ENCODE assay signal across 10 cellular contexts in the genomic region with DNA sequence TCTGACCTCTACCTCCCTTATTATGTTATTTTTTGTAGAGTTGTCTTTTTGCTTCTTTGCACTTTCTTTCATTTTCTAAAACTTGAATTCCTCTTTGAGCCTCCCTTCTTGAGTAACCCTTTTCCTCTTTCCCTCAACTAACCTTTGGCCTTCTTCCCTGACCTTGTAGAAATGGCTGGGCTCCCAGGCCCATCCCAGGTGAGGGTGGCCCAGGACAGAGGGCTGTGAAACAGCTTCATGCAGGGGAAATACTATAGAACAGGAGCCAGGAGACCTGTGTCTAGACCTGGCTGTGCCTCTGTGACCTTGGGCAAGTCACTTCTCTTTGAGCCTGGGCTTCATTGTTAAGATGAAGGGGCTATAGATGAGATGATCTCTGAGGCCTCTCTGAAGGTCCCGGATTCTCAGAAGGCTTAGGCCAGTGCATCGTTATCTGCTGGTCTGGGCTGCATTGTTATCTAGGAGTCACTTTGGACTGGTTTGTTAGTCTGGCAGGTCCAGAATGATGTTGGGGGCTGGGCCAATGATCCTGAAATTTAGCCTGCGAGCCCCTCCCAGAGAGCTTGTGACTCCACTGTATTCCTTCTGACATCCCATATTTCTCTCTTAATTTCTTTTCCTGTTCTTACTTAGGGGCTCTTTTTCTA. TPM values are rescaled to one million over a fixed set of nuclear protein-coding genes. Genes with fewer than 3 reads are reported as not detected.
DNase-seq lines count a peak whose midpoint lies in the region; ATAC-seq, FAIRE-seq and TF ChIP-seq lines count a peak whose summit lies in the region.
"Had no signal": no experiment of that assay in that cellular context is flagged by ENCODE, and none has a peak within 500 bp of the region (broad histone marks: within the 10 kb centered on the region; RNA-seq: fewer than 3 reads in every experiment).

No MANE protein-coding gene starts in this region.

- no peak for TF ChIP-seq POLR2A in H54 (IDR thresholded peaks at IDR 0.05; ENCODE audit: low read depth, low read length)

- H3K4me3 ChIP-seq in CD4-positive, alpha-beta memory T cell (ENCODE audit: low read length in 2 of 2): no peak overlapping the region
- H3K4me3 ChIP-seq in SJSA1 (peak overlapping the region; percentile 64), esophagus (ENCODE audit: low read depth in 1 of 2, low read length in 2 of 2) (peak overlapping the region in 1 of 2 donors; percentile 97), parathyroid adenoma (ENCODE audit: low read depth, low read length) (peak overlapping the region; percentile 83)

- no peak for ATAC-seq in GM19455 (IDR thresholded peaks at IDR 0.05; ENCODE audit: unreplicated experiment)

- peaks cover under 1 to 18% of the 10 kb centered on the region in 2 donors for H3K36me3 Mint-ChIP-seq in CD4-positive, alpha-beta memory T cell

- peak overlapping the region; percentile 71 to 93 (median 88) for H3K4me3 Mint-ChIP-seq in CD4-positive, alpha-beta memory T cell

- H3K36me3 ChIP-seq in CD4-positive, alpha-beta memory T cell (ENCODE audit: insufficient read depth, low read length): peaks cover 6% of the 10 kb centered on the region
- H3K36me3 ChIP-seq in SJSA1 (peaks cover 52% of the 10 kb centered on the region), esophagus (ENCODE audit: control insufficient read depth in 2 of 2, insufficient read depth in 2 of 2, low read length in 1 of 2) (peaks cover 0 to 6% of the 10 kb centered on the region in 2 donors), parathyroid adenoma (ENCODE audit: control insufficient read depth, insufficient read depth, low read length) (no peaks in the 10 kb centered on the region)

- CTCF ChIA-PET in CD4-positive, alpha-beta memory T cell (lab: Charles Lee; ENCODE audit: partially characterized antibody): interaction anchor here (0.7 to 1.8 kb wide), 6 partner anchors 8 to 181 kb away, joined by 3 to 11 read pairs (median 6); partner anchors contain the start of genes C12orf57, RNU7-1 and SPSB2

- WGBS in esophagus, 2 donors: 48 to 59% methylated on average over 3 of the region's 3 CpGs

- H3K27me3 Mint-ChIP-seq in CD4-positive, alpha-beta memory T cell: no peaks in the 10 kb centered on the region

- POLR2A ChIA-PET in CD4-positive, alpha-beta memory T cell (lab: Charles Lee; ENCODE audit: partially characterized antibody): interaction anchor here (0.8 to 17.5 kb wide), 9 partner anchors 7 to 61 kb away, joined by 3 to 280 read pairs (median 5); partner anchors contain the start of genes C12orf57, ENO2, PTPN6 and RNU7-1

- H3K9me3 ChIP-seq in CD4-positive, alpha-beta memory T cell (ENCODE audit: control insufficient read depth in 1 of 2, low read length in 2 of 2): no peaks in the 10 kb centered on the region
- H3K9me3 ChIP-seq in SJSA1 (replicated peaks) (no peaks in the 10 kb centered on the region), esophagus (ENCODE audit: control insufficient read depth in 2 of 2, insufficient read depth in 1 of 2, low read depth in 1 of 2, low read length in 1 of 2) (no peaks in the 10 kb centered on the region), parathyroid adenoma (ENCODE audit: control insufficient read depth, low read length) (no peaks in the 10 kb centered on the region)

- no peak for FAIRE-seq in H54 (lab: Jason Lieb, UNC)

- no peaks in the 10 kb centered on the region for H3K27me3 ChIP-seq in CD4-positive, alpha-beta memory T cell (ENCODE audit: insufficient read depth, low read length)
- no peaks in the 10 kb centered on the region for H3K27me3 ChIP-seq in SJSA1 (replicated peaks)
- H3K27me3 ChIP-seq in esophagus (ENCODE audit: control insufficient read depth in 1 of 2, insufficient read depth in 2 of 2, low read length in 2 of 2): no peaks in the 10 kb centered on the region
- no peaks in the 10 kb centered on the region for H3K27me3 ChIP-seq in parathyroid adenoma (ENCODE audit: control insufficient read depth, insufficient read depth, low read length)

- H2AFZ ChIP-seq in parathyroid adenoma: no peak overlapping the region

- no peak for TF ChIP-seq CTCF in parathyroid adenoma (IDR thresholded peaks at IDR 0.05)

- H3K9me3 Mint-ChIP-seq in CD4-positive, alpha-beta memory T cell: no peaks in the 10 kb centered on the region

- H3K27ac Mint-ChIP-seq in CD4-positive, alpha-beta memory T cell: peak overlapping the region; percentile 82 to 96 (median 94)

- H3K9ac ChIP-seq in parathyroid adenoma: no peak overlapping the region

- H3K4me1 Mint-ChIP-seq in CD4-positive, alpha-beta memory T cell: peaks cover 30 to 65% (median 40%) of the 10 kb centered on the region in 4 donors

- DNase-seq in CD4-positive, alpha-beta memory T cell: peak in 1 of 5 donors; percentile 27
- no peak for DNase-seq in SJSA1 (ENCODE audit: low read depth in 1 of 2, low spot score in 2 of 2)
- no peak for DNase-seq in NCI-H526 treated with DMSO at 0.1 percent for 48 hours (lab: John Stamatoyannopoulos, UW)
- no peak for DNase-seq in H54 (ENCODE audit: insufficient read length, low spot score)
- DNase-seq in NCI-H1930 (lab: John Stamatoyannopoulos, UW): no peak
- DNase-seq: activated CD4-positive, alpha-beta T cell treated with anti-CD3 and anti-CD28 coated beads for 1 hour had no signal

- H3K4me2 ChIP-seq in parathyroid adenoma (ENCODE audit: low read length): peak overlapping the region; percentile 66

- H3K4me1 ChIP-seq in CD4-positive, alpha-beta memory T cell (ENCODE audit: insufficient read depth, low read length): peaks cover 40% of the 10 kb centered on the region
- H3K4me1 ChIP-seq in SJSA1 (replicated peaks) (peaks cover 42% of the 10 kb centered on the region), esophagus (ENCODE audit: control insufficient read depth in 2 of 2, insufficient read depth in 2 of 2, low read length in 1 of 2) (peaks cover 0 to 20% of the 10 kb centered on the region in 2 donors), parathyroid adenoma (peaks cover 44% of the 10 kb centered on the region)

- peak overlapping the region; percentile 67 for H3K27ac ChIP-seq in CD4-positive, alpha-beta memory T cell (ENCODE audit: low read depth, low read length)
- H3K27ac ChIP-seq in SJSA1: no peak overlapping the region
- H3K27ac ChIP-seq in esophagus (ENCODE audit: low read depth in 2 of 2, low read length in 1 of 2): peak overlapping the region; percentile 67 to 94
- H3K27ac ChIP-seq in parathyroid adenoma: peak overlapping the region; percentile 90

- peaks cover 30% of the 10 kb centered on the region for H3K79me2 ChIP-seq in parathyroid adenoma

- intact Hi-C loops in CD4-positive, alpha-beta memory T cell (cut with micrococcal nuclease): no loop called here

RNA-seq across cellular contexts. Expression of gene ATN1, which starts 2.2 kb away (rescaled TPM):
- total RNA-seq in CD4-positive, alpha-beta memory T cell: 10 to 100 TPM; 32.2 to 33.0 TPM
- 1 to 10 TPM in 1 of 2 donors, under 1 TPM in 1; 0.16 to 1.1 TPM for polyA plus RNA-seq in CD4-positive, alpha-beta memory T cell
- total RNA-seq in SJSA1 (2014; rRNA removed; shearing (Covaris generic)): 6.0 and 7.2 TPM in 2 replicates
- 10 to 100 TPM; 34.9 to 63.5 TPM for polyA plus RNA-seq in esophagus

RNA-seq across cellular contexts. Expression of gene RNU7-1, which starts 13.7 kb away (rescaled TPM):
- not detected for total RNA-seq in CD4-positive, alpha-beta memory T cell
- polyA plus RNA-seq in CD4-positive, alpha-beta memory T cell: not detected
- not detected in 2 replicates for total RNA-seq in SJSA1 (2014; rRNA removed; shearing (Covaris generic))
- polyA plus RNA-seq in esophagus: not detected
- total RNA-seq: lower leg skin had no signal

RNA-seq across cellular contexts. Expression of gene C12orf57, which starts 13.9 kb away (rescaled TPM):
- 100 to 1,000 TPM; 423 to 425 TPM for total RNA-seq in CD4-positive, alpha-beta memory T cell
- polyA plus RNA-seq in CD4-positive, alpha-beta memory T cell: 100 to 1,000 TPM; 155 to 244 TPM
- 331 and 408 TPM in 2 replicates for total RNA-seq in SJSA1 (2014; rRNA removed; shearing (Covaris generic))
- polyA plus RNA-seq in esophagus: 100 to 1,000 TPM; 108 to 253 TPM

RNA-seq across cellular contexts. Expression of gene ENO2, which starts 15.5 kb away (rescaled TPM):
- 100 to 1,000 TPM; 187 to 190 TPM for total RNA-seq in CD4-positive, alpha-beta memory T cell
- polyA plus RNA-seq in CD4-positive, alpha-beta memory T cell: 10 to 100 TPM; 28.4 to 35.8 TPM
- total RNA-seq in SJSA1 (2014; rRNA removed; shearing (Covaris generic)): 5.3 and 7.1 TPM in 2 replicates
- 1 to 10 TPM; 6.7 to 9.0 TPM for polyA plus RNA-seq in esophagus

RNA-seq across cellular contexts. Expression of gene PTPN6, which starts 21.2 kb away (rescaled TPM):
- 100 to 1,000 TPM; 189 to 199 TPM for total RNA-seq in CD4-positive, alpha-beta memory T cell
- polyA plus RNA-seq in CD4-positive, alpha-beta memory T cell: 100 to 1,000 TPM; 126 to 325 TPM
- total RNA-seq in SJSA1 (2014; rRNA removed; shearing (Covaris generic)): not detected in 2 replicates
- polyA plus RNA-seq in esophagus: 10 to 100 TPM; 19.1 to 38.3 TPM

Comparison
In these comparisons a context has a peak if more than half of its experiments do, and no peak if none do; other contexts are left out.
1. H3K4me3 ChIP-seq: peak in SJSA1 (single experiment) and parathyroid adenoma (single experiment); none in CD4-positive, alpha-beta memory T cell (0 of 2).